1 cellular context compared by ENCODE assay signal in the genomic region with DNA sequence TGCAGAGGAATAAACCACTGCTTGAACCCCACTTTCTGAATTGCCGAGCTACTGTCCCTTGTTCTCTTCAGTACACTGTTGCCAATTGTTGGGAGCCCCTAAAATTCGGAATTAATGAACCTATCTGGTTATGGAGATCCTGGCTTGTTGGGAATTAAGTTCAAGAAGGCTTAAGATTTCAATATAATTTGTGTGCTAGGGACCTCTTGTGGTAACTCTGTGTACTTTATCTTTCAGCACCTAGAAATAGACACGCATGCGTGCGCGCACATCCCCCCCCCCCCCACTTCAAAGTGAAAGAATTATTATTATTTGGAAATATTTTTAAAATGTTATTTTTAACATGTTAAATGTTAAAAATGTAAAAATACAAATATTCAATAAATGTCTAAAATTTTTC.
TF ChIP-seq lines count a peak whose summit lies in the region.

No MANE protein-coding gene starts in this region.

TF ChIP-seq in K562, 482 proteins besides CTCF, POLR2A, EP300 and RAD21 (continued from another document and continues in another):
- TF ChIP-seq HIVEP1 (CRISPR knock-in tag; IDR thresholded peaks at IDR 0.05) (no peak), ZBTB17 (CRISPR knock-in tag; IDR thresholded peaks at IDR 0.05) (no peak), FOXP1 (CRISPR knock-in tag; IDR thresholded peaks at IDR 0.05) (no peak), KAT7 (CRISPR knock-in tag; IDR thresholded peaks at IDR 0.05; ENCODE audit: borderline replicate concordance) (no peak), CCNT2 (IDR thresholded peaks at IDR 0.05; ENCODE audit: borderline replicate concordance, extremely low read depth, insufficient read length, low read depth, low read length) (no peak), FOS (IDR thresholded peaks at IDR 0.05; ENCODE audit: extremely low read depth, insufficient read length) (no peak), ZNF133 (CRISPR knock-in tag; IDR thresholded peaks at IDR 0.05) (no peak), ZNF444 (CRISPR knock-in tag; IDR thresholded peaks at IDR 0.05) (no peak), POU5F1 (IDR thresholded peaks at IDR 0.05; ENCODE audit: borderline replicate concordance, low read depth, low read length, partially characterized antibody) (no peak), NRF1 (conservative IDR thresholded peaks at IDR 0.05 in 1 of 2, IDR thresholded peaks at IDR 0.05 in 1 of 2) (peak; percentile 93), ZNF324 (CRISPR knock-in tag; IDR thresholded peaks at IDR 0.05) (no peak), MEIS2 (IDR thresholded peaks at IDR 0.05; ENCODE audit: partially characterized antibody) (peak; percentile 54), ZFP36 (IDR thresholded peaks at IDR 0.05; ENCODE audit: low read depth, low read length, partially characterized antibody) (no peak), NR4A1 (CRISPR knock-in tag; IDR thresholded peaks at IDR 0.05) (no peak), NR4A1 (tag; IDR thresholded peaks at IDR 0.05) (no peak), TSC22D4 (tag; IDR thresholded peaks at IDR 0.05) (no peak), CHD4 (IDR thresholded peaks at IDR 0.05; ENCODE audit: insufficient read depth, insufficient replicate concordance, low read depth, low read length, poor library complexity, severe bottlenecking) (no peak), RBBP5 (IDR thresholded peaks at IDR 0.05; ENCODE audit: borderline replicate concordance, insufficient read depth, low read length, poor library complexity, severe bottlenecking) (no peak), HNRNPUL1 (IDR thresholded peaks at IDR 0.05; ENCODE audit: low read length) (no peak), HCFC1 (IDR thresholded peaks at IDR 0.05; ENCODE audit: low read depth, low read length) (no peak), SRSF3 (IDR thresholded peaks at IDR 0.05; ENCODE audit: insufficient read depth, low read length) (no peak), NFATC3 (IDR thresholded peaks at IDR 0.05) (no peak), ILK (tag; IDR thresholded peaks at IDR 0.05; ENCODE audit: borderline replicate concordance, low read depth) (no peak), SMARCB1 (IDR thresholded peaks at IDR 0.05; ENCODE audit: insufficient read length, low read depth) (no peak), NR3C1 (CRISPR knock-in tag; IDR thresholded peaks at IDR 0.05) (no peak), SUPT5H (IDR thresholded peaks at IDR 0.05) (no peak), RBM17 (IDR thresholded peaks at IDR 0.05; ENCODE audit: borderline replicate concordance, low read depth, low read length) (no peak), EZH2 (IDR thresholded peaks at IDR 0.05; ENCODE audit: borderline replicate concordance, low read depth, low read length) (no peak), ZBTB8A (IDR thresholded peaks at IDR 0.05; ENCODE audit: partially characterized antibody) (no peak)
- TF ChIP-seq, protein P1, sequence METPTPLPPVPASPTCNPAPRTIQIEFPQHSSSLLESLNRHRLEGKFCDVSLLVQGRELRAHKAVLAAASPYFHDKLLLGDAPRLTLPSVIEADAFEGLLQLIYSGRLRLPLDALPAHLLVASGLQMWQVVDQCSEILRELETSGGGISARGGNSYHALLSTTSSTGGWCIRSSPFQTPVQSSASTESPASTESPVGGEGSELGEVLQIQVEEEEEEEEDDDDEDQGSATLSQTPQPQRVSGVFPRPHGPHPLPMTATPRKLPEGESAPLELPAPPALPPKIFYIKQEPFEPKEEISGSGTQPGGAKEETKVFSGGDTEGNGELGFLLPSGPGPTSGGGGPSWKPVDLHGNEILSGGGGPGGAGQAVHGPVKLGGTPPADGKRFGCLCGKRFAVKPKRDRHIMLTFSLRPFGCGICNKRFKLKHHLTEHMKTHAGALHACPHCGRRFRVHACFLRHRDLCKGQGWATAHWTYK (CRISPR knock-in tag; IDR thresholded peaks at IDR 0.05), result no peak
- TF ChIP-seq, protein P2, sequence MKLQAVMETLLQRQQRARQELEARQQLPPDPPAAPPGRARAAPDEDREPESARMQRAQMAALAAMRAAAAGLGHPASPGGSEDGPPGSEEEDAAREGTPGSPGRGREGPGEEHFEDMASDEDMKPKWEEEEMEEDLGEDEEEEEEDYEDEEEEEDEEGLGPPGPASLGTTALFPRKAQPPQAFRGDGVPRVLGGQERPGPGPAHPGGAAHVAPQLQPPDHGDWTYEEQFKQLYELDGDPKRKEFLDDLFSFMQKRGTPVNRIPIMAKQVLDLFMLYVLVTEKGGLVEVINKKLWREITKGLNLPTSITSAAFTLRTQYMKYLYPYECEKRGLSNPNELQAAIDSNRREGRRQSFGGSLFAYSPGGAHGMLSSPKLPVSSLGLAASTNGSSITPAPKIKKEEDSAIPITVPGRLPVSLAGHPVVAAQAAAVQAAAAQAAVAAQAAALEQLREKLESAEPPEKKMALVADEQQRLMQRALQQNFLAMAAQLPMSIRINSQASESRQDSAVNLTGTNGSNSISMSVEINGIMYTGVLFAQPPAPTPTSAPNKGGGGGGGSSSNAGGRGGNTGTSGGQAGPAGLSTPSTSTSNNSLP (IDR thresholded peaks at IDR 0.05; ENCODE audit: borderline replicate concordance, low read depth, low read length), result 0 out of 2 replicates have a peak, but pooled peaks have one; percentile 24
- TF ChIP-seq, protein P3, sequence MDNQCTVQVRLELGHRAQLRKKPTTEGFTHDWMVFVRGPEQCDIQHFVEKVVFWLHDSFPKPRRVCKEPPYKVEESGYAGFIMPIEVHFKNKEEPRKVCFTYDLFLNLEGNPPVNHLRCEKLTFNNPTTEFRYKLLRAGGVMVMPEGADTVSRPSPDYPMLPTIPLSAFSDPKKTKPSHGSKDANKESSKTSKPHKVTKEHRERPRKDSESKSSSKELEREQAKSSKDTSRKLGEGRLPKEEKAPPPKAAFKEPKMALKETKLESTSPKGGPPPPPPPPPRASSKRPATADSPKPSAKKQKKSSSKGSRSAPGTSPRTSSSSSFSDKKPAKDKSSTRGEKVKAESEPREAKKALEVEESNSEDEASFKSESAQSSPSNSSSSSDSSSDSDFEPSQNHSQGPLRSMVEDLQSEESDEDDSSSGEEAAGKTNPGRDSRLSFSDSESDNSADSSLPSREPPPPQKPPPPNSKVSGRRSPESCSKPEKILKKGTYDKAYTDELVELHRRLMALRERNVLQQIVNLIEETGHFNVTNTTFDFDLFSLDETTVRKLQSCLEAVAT (IDR thresholded peaks at IDR 0.05), result no peak
- TF ChIP-seq, protein P4, sequence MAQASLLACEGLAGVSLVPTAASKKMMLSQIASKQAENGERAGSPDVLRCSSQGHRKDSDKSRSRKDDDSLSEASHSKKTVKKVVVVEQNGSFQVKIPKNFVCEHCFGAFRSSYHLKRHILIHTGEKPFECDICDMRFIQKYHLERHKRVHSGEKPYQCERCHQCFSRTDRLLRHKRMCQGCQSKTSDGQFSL (CRISPR knock-in tag; IDR thresholded peaks at IDR 0.05), result peak; percentile 10; the same call in 1 of the 2 replicates
- TF ChIP-seq, protein P4 (tag; IDR thresholded peaks at IDR 0.05), result peak in 1 of 2 experiments; percentile 80; a peak in 2 of 4 replicates
- TF ChIP-seq, protein P5, sequence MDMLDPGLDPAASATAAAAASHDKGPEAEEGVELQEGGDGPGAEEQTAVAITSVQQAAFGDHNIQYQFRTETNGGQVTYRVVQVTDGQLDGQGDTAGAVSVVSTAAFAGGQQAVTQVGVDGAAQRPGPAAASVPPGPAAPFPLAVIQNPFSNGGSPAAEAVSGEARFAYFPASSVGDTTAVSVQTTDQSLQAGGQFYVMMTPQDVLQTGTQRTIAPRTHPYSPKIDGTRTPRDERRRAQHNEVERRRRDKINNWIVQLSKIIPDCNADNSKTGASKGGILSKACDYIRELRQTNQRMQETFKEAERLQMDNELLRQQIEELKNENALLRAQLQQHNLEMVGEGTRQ (CRISPR knock-in tag; IDR thresholded peaks at IDR 0.05), result no peak
- TF ChIP-seq, protein P6, sequence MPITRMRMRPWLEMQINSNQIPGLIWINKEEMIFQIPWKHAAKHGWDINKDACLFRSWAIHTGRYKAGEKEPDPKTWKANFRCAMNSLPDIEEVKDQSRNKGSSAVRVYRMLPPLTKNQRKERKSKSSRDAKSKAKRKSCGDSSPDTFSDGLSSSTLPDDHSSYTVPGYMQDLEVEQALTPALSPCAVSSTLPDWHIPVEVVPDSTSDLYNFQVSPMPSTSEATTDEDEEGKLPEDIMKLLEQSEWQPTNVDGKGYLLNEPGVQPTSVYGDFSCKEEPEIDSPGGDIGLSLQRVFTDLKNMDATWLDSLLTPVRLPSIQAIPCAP (CRISPR knock-in tag; IDR thresholded peaks at IDR 0.05; ENCODE audit: borderline replicate concordance), result no peak
- TF ChIP-seq, protein P7, sequence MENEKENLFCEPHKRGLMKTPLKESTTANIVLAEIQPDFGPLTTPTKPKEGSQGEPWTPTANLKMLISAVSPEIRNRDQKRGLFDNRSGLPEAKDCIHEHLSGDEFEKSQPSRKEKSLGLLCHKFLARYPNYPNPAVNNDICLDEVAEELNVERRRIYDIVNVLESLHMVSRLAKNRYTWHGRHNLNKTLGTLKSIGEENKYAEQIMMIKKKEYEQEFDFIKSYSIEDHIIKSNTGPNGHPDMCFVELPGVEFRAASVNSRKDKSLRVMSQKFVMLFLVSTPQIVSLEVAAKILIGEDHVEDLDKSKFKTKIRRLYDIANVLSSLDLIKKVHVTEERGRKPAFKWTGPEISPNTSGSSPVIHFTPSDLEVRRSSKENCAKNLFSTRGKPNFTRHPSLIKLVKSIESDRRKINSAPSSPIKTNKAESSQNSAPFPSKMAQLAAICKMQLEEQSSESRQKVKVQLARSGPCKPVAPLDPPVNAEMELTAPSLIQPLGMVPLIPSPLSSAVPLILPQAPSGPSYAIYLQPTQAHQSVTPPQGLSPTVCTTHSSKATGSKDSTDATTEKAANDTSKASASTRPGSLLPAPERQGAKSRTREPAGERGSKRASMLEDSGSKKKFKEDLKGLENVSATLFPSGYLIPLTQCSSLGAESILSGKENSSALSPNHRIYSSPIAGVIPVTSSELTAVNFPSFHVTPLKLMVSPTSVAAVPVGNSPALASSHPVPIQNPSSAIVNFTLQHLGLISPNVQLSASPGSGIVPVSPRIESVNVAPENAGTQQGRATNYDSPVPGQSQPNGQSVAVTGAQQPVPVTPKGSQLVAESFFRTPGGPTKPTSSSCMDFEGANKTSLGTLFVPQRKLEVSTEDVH (IDR thresholded peaks at IDR 0.05; ENCODE audit: low read depth, partially characterized antibody), result no peak
- TF ChIP-seq, protein P8, sequence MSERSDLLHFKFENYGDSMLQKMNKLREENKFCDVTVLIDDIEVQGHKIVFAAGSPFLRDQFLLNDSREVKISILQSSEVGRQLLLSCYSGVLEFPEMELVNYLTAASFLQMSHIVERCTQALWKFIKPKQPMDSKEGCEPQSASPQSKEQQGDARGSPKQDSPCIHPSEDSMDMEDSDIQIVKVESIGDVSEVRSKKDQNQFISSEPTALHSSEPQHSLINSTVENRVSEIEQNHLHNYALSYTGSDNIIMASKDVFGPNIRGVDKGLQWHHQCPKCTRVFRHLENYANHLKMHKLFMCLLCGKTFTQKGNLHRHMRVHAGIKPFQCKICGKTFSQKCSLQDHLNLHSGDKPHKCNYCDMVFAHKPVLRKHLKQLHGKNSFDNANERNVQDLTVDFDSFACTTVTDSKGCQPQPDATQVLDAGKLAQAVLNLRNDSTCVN (CRISPR knock-in tag; IDR thresholded peaks at IDR 0.05), result no peak
- TF ChIP-seq, protein P9, sequence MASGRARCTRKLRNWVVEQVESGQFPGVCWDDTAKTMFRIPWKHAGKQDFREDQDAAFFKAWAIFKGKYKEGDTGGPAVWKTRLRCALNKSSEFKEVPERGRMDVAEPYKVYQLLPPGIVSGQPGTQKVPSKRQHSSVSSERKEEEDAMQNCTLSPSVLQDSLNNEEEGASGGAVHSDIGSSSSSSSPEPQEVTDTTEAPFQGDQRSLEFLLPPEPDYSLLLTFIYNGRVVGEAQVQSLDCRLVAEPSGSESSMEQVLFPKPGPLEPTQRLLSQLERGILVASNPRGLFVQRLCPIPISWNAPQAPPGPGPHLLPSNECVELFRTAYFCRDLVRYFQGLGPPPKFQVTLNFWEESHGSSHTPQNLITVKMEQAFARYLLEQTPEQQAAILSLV (tag; IDR thresholded peaks at IDR 0.05), result no peak
- TF ChIP-seq, protein P10, sequence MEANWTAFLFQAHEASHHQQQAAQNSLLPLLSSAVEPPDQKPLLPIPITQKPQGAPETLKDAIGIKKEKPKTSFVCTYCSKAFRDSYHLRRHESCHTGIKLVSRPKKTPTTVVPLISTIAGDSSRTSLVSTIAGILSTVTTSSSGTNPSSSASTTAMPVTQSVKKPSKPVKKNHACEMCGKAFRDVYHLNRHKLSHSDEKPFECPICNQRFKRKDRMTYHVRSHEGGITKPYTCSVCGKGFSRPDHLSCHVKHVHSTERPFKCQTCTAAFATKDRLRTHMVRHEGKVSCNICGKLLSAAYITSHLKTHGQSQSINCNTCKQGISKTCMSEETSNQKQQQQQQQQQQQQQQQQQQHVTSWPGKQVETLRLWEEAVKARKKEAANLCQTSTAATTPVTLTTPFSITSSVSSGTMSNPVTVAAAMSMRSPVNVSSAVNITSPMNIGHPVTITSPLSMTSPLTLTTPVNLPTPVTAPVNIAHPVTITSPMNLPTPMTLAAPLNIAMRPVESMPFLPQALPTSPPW (CRISPR knock-in tag; IDR thresholded peaks at IDR 0.05), result peak; percentile 67
- TF ChIP-seq, protein P11, sequence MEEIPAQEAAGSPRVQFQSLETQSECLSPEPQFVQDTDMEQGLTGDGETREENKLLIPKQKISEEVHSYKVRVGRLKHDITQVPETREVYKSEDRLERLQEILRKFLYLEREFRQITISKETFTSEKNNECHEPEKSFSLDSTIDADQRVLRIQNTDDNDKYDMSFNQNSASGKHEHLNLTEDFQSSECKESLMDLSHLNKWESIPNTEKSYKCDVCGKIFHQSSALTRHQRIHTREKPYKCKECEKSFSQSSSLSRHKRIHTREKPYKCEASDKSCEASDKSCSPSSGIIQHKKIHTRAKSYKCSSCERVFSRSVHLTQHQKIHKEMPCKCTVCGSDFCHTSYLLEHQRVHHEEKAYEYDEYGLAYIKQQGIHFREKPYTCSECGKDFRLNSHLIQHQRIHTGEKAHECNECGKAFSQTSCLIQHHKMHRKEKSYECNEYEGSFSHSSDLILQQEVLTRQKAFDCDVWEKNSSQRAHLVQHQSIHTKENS (CRISPR knock-in tag; IDR thresholded peaks at IDR 0.05), result no peak
